12 cellular contexts compared by ENCODE assay signal in the genomic region with DNA sequence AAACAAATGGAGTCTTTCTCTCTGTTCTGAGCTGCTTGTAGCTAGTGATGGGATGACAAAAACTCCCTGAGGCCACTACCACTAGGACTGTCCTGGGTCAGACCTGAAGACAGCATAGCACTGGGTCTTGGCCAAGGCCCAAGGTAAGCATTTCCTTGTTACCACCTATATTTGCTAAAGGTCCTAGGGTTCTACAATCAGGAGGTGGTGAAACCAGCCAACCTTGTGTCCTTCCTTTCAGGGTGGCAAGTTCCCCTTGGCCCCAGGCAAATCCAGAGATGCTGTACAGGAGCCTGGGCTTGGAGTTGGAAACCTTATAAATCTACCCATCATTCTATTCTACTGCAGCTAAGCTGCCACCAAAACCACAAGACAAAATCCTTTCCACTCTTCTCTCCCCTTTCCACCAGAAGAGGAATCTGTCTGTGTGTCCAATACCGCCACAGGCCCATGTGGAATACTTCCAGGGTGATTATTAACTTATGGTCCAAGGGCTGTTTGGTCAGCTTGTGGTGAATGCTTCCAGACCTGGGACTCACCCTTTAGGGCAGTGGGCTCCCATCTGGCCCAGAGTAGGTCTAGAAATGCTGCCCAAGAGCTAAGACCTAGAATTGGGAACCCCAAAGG. TPM values are rescaled to one million over a fixed set of nuclear protein-coding genes. Genes with fewer than 3 reads are reported as not detected.
"Had no signal": no experiment of that assay in that cellular context is flagged by ENCODE, and none has a peak within 500 bp of the region (broad histone marks: within the 10 kb centered on the region; RNA-seq: fewer than 3 reads in every experiment).

No MANE protein-coding gene starts in this region.

- H3K4me1 ChIP-seq: HAP-1 had no signal

- H3K4me3 ChIP-seq: GM23248, GM23338, HAP-1 had no signal

- H3K9me3 ChIP-seq: HAP-1 had no signal

- H3K27ac ChIP-seq: GM23248 had no signal

- ATAC-seq: GM23338, HCT116 had no signal

- DNase-seq: GM23248, GOT3, H7, H9, HCEC 1CT, HFFc6 had no signal

- H3K9ac ChIP-seq: GM23248 had no signal

- H3K36me3 ChIP-seq: HAP-1 had no signal

- FAIRE-seq: H1, H54 had no signal

- H3K4me2 ChIP-seq: GM23338 had no signal

- H2AFZ ChIP-seq: GM23248, GM23338 had no signal

RNA-seq across cellular contexts. Expression of gene SLC22A25, which starts 16.8 kb away (rescaled TPM):
- total RNA-seq: GM23248, GM23338, H1, H4, H7, H9, HFFc6 had no signal
- polyA plus RNA-seq: GM23248, GM23338, H1 had no signal
